11 cellular contexts compared by ENCODE assay signal in the genomic region with DNA sequence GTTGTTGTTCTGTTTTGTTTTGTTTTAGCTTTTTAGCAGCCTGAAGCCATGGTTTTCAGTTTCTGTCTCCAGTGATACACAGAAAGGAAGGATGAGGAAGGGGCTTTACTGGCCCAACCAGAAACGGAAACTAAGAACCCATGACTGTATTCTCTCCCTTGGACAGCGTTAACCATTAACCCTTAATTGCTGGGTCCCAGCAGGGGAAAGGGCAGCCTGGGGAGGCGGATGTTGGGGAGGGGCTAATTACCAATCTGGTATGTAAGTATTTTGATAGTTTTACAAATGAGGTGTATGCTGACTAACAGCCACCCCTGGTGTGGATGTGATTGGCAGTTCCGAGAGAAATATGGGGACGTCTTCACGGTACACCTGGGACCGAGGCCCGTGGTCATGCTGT. TPM values are rescaled to one million over a fixed set of nuclear protein-coding genes. Genes with fewer than 3 reads are reported as not detected.
A peak's percentile ranks its signal among the peaks of the same experiment; 100 is the strongest.
DNase-seq lines count a peak whose midpoint lies in the region; ATAC-seq, FAIRE-seq and TF ChIP-seq lines count a peak whose summit lies in the region.
"Not testable (repeated sequence)": the region's sequence is repeated elsewhere in the genome, so short reads cannot be mapped to it uniquely, and the experiment has no call there.
"Had no signal": no experiment of that assay in that cellular context is flagged by ENCODE, and none has a peak within 500 bp of the region (broad histone marks: within the 10 kb centered on the region; RNA-seq: fewer than 3 reads in every experiment).

No MANE protein-coding gene starts in this region.

- not testable (repeated sequence) for H2BK15ac ChIP-seq in mesenchymal stem cell (ENCODE audit: low read depth, poor library complexity, severe bottlenecking)

- not testable (repeated sequence) for H3K36me3 Mint-ChIP-seq in GM23338 (ENCODE audit: low read depth); progenitor cell of endocrine pancreas (ENCODE audit: insufficient read depth)

- H2BK5ac ChIP-seq in mesenchymal stem cell (ENCODE audit: low read depth, low read length, poor library complexity, severe bottlenecking) = not testable (repeated sequence)

- peak; percentile 73 for FAIRE-seq in urothelium cell line (lab: Jason Lieb, UNC)

- H3K4ac ChIP-seq in mesenchymal stem cell (ENCODE audit: low read depth in 1 of 2, low read length in 2 of 2) = not testable (repeated sequence)

- not testable (repeated sequence) for H3K4me3 ChIP-seq in GM23338; epithelial cell of proximal tubule (ENCODE audit: low read depth, low read length); mesenchymal stem cell (ENCODE audit: insufficient read depth in 1 of 2, low read depth in 1 of 2, low read length in 2 of 2)
- H3K4me3 ChIP-seq in MM.1S (ENCODE audit: low read length) = peak overlapping the region; percentile 39

- peaks cover 14% of the 10 kb centered on the region for H3K9me3 Mint-ChIP-seq in GM23338
- not testable (repeated sequence) for H3K9me3 Mint-ChIP-seq in progenitor cell of endocrine pancreas (ENCODE audit: low read depth)

- H3K14ac ChIP-seq in mesenchymal stem cell (ENCODE audit: low read length in 2 of 2) = not testable (repeated sequence)

- H2AFZ ChIP-seq in GM23338 = peak overlapping the region; percentile 86; the same call in 1 of the 2 replicates
- peak overlapping the region; percentile 63; the same call in 1 of the 2 replicates for H2AFZ ChIP-seq in MM.1S (ENCODE audit: low read length)
- not testable (repeated sequence) for H2AFZ ChIP-seq in mesenchymal stem cell (ENCODE audit: low read depth, low read length)

- H3F3A ChIP-seq in GM23338 (replicated peaks; ENCODE audit: low read depth); MM.1S (ENCODE audit: insufficient read depth, low read length): not testable (repeated sequence)

- not testable (repeated sequence) for H4K20me1 ChIP-seq in GM23338 (replicated peaks; ENCODE audit: insufficient read depth); MM.1S (ENCODE audit: insufficient read depth, low read length)

- not testable (repeated sequence) for H3K23ac ChIP-seq in mesenchymal stem cell (ENCODE audit: low read length in 2 of 2)

- H3K9ac ChIP-seq in MM.1S (ENCODE audit: low read length); mesenchymal stem cell (ENCODE audit: low read length): not testable (repeated sequence)

- not testable (repeated sequence) for H3K9me2 ChIP-seq in GM23338 (ENCODE audit: insufficient read depth); MM.1S (replicated peaks; ENCODE audit: insufficient read depth, low read length)

- H3K4me1 Mint-ChIP-seq in GM23338 = not testable (repeated sequence)
- peaks cover 18% of the 10 kb centered on the region for H3K4me1 Mint-ChIP-seq in progenitor cell of endocrine pancreas (ENCODE audit: low read depth)

- not testable (repeated sequence) for H4K91ac ChIP-seq in mesenchymal stem cell (ENCODE audit: low read length)

- H3K79me2 ChIP-seq in GM23338 (replicated peaks; ENCODE audit: insufficient read depth); MM.1S (ENCODE audit: low read length): not testable (repeated sequence)

- not testable (repeated sequence) for H4K8ac ChIP-seq in mesenchymal stem cell (ENCODE audit: low read length)

- H3K4me2 ChIP-seq in GM23338 = not testable (repeated sequence)
- H3K4me2 ChIP-seq in MM.1S (ENCODE audit: low read depth, low read length) = peak overlapping the region; percentile 60
- peak overlapping the region; percentile 38 for H3K4me2 ChIP-seq in mesenchymal stem cell (ENCODE audit: low read length, poor library complexity, severe bottlenecking)

- not testable (repeated sequence) for H3K79me1 ChIP-seq in mesenchymal stem cell (replicated peaks; ENCODE audit: low read length, poor library complexity, severe bottlenecking)

- 0 out of 2 replicates have a peak overlapping the region, but pooled peaks have one; percentile 22 for H3K27ac Mint-ChIP-seq in GM23338
- H3K27ac Mint-ChIP-seq in progenitor cell of endocrine pancreas = peak overlapping the region; percentile 57

- DNase-seq in GM23338 (ENCODE audit: low spot score) = peak; percentile 27
- not testable (repeated sequence) for DNase-seq in MM.1S; mesenchymal stem cell; progenitor cell of endocrine pancreas (ENCODE audit: low spot score, unreplicated experiment); urothelium cell line (ENCODE audit: low spot score)
- DNase-seq in epithelial cell of proximal tubule (ENCODE audit: low read depth) = peak; percentile 1
- peak; percentile 59 for DNase-seq in kidney tubule cell (ENCODE audit: low spot score)

- not testable (repeated sequence) for H3K27me3 ChIP-seq in GM23338 (ENCODE audit: insufficient read depth); mesenchymal stem cell (ENCODE audit: control insufficient read depth in 1 of 2, insufficient read depth in 1 of 2, low read length in 2 of 2)
- H3K27me3 ChIP-seq in MM.1S (replicated peaks; ENCODE audit: insufficient read depth, low read length) = peaks cover 31% of the 10 kb centered on the region

- H3K18ac ChIP-seq in mesenchymal stem cell (ENCODE audit: low read depth in 1 of 2, low read length in 2 of 2) = not testable (repeated sequence)

- ATAC-seq in GM23338 = not testable (repeated sequence)

- H2BK12ac ChIP-seq in mesenchymal stem cell (ENCODE audit: low read length in 2 of 2) = not testable (repeated sequence)

- 67% methylated on average over 8 of the region's 8 CpGs for WGBS in mesenchymal stem cell

- H2BK120ac ChIP-seq in mesenchymal stem cell (ENCODE audit: low read depth, low read length) = not testable (repeated sequence)

- H3K4me1 ChIP-seq in GM23338 (ENCODE audit: insufficient read depth); MM.1S (ENCODE audit: low read length); mesenchymal stem cell (ENCODE audit: control insufficient read depth, insufficient read depth, low read depth, low read length): not testable (repeated sequence)

- peaks cover 11% of the 10 kb centered on the region for H3K27me3 Mint-ChIP-seq in GM23338 (ENCODE audit: insufficient read depth, low read depth, poor library complexity)
- H3K27me3 Mint-ChIP-seq in progenitor cell of endocrine pancreas = peaks cover 13% of the 10 kb centered on the region

- not testable (repeated sequence) for TF ChIP-seq CTCF in GM23338 (conservative IDR thresholded peaks at IDR 0.05; ENCODE audit: low read depth in 2 of 2); MM.1S (IDR thresholded peaks at IDR 0.05; ENCODE audit: low read length); epithelial cell of proximal tubule (conservative IDR thresholded peaks at IDR 0.05; ENCODE audit: low read depth, low read length); progenitor cell of endocrine pancreas (IDR thresholded peaks at IDR 0.05; ENCODE audit: unreplicated experiment)

- H2AK5ac ChIP-seq in mesenchymal stem cell (ENCODE audit: low read length, severe bottlenecking) = not testable (repeated sequence)

- H3K36me3 ChIP-seq in GM23338 (ENCODE audit: insufficient read depth); MM.1S (replicated peaks; ENCODE audit: insufficient read depth, low read length); mesenchymal stem cell (ENCODE audit: control insufficient read depth in 1 of 2, insufficient read depth in 2 of 2, low read depth in 1 of 2, low read length in 2 of 2): not testable (repeated sequence)

- H3K27ac ChIP-seq in GM23338 (ENCODE audit: low read depth); MM.1S (ENCODE audit: low read length): not testable (repeated sequence)
- H3K27ac ChIP-seq in mesenchymal stem cell (ENCODE audit: low read length, poor library complexity, severe bottlenecking) = peak overlapping the region; percentile 3

- not testable (repeated sequence) for H3K9me3 ChIP-seq in MM.1S (replicated peaks; ENCODE audit: insufficient read depth, low read length); mesenchymal stem cell (ENCODE audit: control insufficient read depth, low read length)

- not testable (repeated sequence) for H3K4me3 Mint-ChIP-seq in GM23338; progenitor cell of endocrine pancreas (ENCODE audit: low read depth)

RNA-seq across cellular contexts. Expression of a gene that starts 12.6 kb away (rescaled TPM):
- 1.2 and 8.4 TPM in 2 replicates for total RNA-seq in GM23338 (2014; rRNA removed; shearing (Covaris generic))
- 2.9 and 3.9 TPM in 2 replicates for polyA plus RNA-seq in GM23338 (2016; fragmentation: Nextera tagmentation; extraction: Ambion mirVana)
- total RNA-seq in epithelial cell of proximal tubule (0.46 and 0.80 TPM in 2 replicates), progenitor cell of endocrine pancreas (2.0 and 3.0 TPM in 2 replicates)
- polyA plus RNA-seq in mesenchymal stem cell (2013, experiment 1 of 2) = not detected
- not detected for polyA plus RNA-seq in mesenchymal stem cell (2013, experiment 2 of 2)
- total RNA-seq: A172; CD4-positive, CD25-positive, alpha-beta regulatory T cell; CD8-positive, alpha-beta memory T cell; H4 had no signal
- polyA plus RNA-seq: CD8-positive, alpha-beta memory T cell had no signal
